3 cellular contexts compared by ENCODE assay signal in the genomic region with DNA sequence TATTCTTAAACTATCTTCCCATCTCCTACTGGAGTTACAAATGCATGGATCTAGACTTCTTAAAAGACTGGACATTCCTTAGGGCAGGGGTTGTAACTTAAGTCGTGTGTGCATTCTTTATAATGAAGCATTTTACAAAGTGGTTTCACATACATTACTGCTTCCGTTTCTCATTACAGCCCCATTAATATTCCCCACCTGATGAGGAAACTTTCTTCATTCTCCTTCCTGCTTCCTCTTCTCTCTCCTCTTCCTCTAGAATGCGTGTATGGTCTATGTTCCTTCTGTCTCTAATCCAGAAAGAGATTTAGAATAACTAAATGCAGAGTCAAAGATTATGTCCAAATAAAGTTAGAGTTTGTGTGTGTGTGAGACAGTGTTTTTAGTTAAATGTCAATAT.
TF ChIP-seq lines count a peak whose summit lies in the region.

No MANE protein-coding gene starts in this region.

TF ChIP-seq in K562, 482 proteins besides CTCF, POLR2A, EP300 and RAD21 (continues in another document):
- TF ChIP-seq BMI1 (IDR thresholded peaks at IDR 0.05; ENCODE audit: low read length): no peak
- no peak for TF ChIP-seq ATF4 (CRISPR knock-in tag; IDR thresholded peaks at IDR 0.05)
- TF ChIP-seq CSDE1 (IDR thresholded peaks at IDR 0.05): no peak
- TF ChIP-seq ZFPM2 (CRISPR knock-in tag; IDR thresholded peaks at IDR 0.05): no peak
- no peak for TF ChIP-seq ZBTB2 (IDR thresholded peaks at IDR 0.05)
- TF ChIP-seq FOXA3 (CRISPR knock-in tag; conservative IDR thresholded peaks at IDR 0.05 in 1 of 2, IDR thresholded peaks at IDR 0.05 in 1 of 2): no peak
- 0 out of 2 replicates have a peak, but pooled peaks have one; percentile 49 for TF ChIP-seq MBD1 (CRISPR knock-in tag; IDR thresholded peaks at IDR 0.05)
- no peak for TF ChIP-seq U2AF2 (optimal IDR thresholded peaks at IDR 0.05; ENCODE audit: low read depth, low read length)
- no peak for TF ChIP-seq PHB (CRISPR knock-in tag; IDR thresholded peaks at IDR 0.05)
- TF ChIP-seq BHLHE40 (IDR thresholded peaks at IDR 0.05; ENCODE audit: low read length): no peak
- TF ChIP-seq POLR2H (tag; IDR thresholded peaks at IDR 0.05; ENCODE audit: low read depth): no peak
- TF ChIP-seq YY1 (IDR thresholded peaks at IDR 0.05; ENCODE audit: borderline replicate concordance in 1 of 3, control insufficient read depth in 1 of 3, extremely low read depth in 1 of 3, insufficient read depth in 3 of 3, insufficient read length in 1 of 3, insufficient replicate concordance in 2 of 3, low read depth in 1 of 3, low read length in 2 of 3): no peak
- no peak for TF ChIP-seq ZNF76 (CRISPR knock-in tag; IDR thresholded peaks at IDR 0.05; ENCODE audit: borderline replicate concordance)
- TF ChIP-seq ZNF512 (tag; IDR thresholded peaks at IDR 0.05): 0 out of 2 replicates have a peak, but pooled peaks have one; percentile 26

TF ChIP-seq in HEK293T, 16 proteins besides CTCF, POLR2A, EP300 and RAD21:
- TF ChIP-seq FOXK2 (IDR thresholded peaks at IDR 0.05) (no peak), L3MBTL2 (conservative IDR thresholded peaks at IDR 0.05) (no peak), FOXA1 (IDR thresholded peaks at IDR 0.05) (no peak), PKNOX1 (IDR thresholded peaks at IDR 0.05) (no peak), LEF1 (IDR thresholded peaks at IDR 0.05; ENCODE audit: borderline replicate concordance) (no peak), TARDBP (IDR thresholded peaks at IDR 0.05) (no peak), SP1 (IDR thresholded peaks at IDR 0.05) (no peak), ARNT (IDR thresholded peaks at IDR 0.05) (no peak), SUZ12 (IDR thresholded peaks at IDR 0.05) (no peak), BHLHE40 (IDR thresholded peaks at IDR 0.05; ENCODE audit: borderline replicate concordance) (no peak), HDGF (IDR thresholded peaks at IDR 0.05; ENCODE audit: borderline replicate concordance) (no peak), ZNF384 (IDR thresholded peaks at IDR 0.05) (no peak), NFRKB (IDR thresholded peaks at IDR 0.05) (no peak), ELF4 (IDR thresholded peaks at IDR 0.05) (no peak), FOXM1 (IDR thresholded peaks at IDR 0.05; ENCODE audit: borderline replicate concordance) (no peak), CTBP1 (IDR thresholded peaks at IDR 0.05; ENCODE audit: borderline replicate concordance) (no peak)

TF ChIP-seq in GM12891, 5 proteins besides CTCF, POLR2A, EP300 and RAD21:
- TF ChIP-seq SPI1 (IDR thresholded peaks at IDR 0.05; ENCODE audit: low read depth, low read length) (no peak), PAX5 (IDR thresholded peaks at IDR 0.05; ENCODE audit: insufficient read depth, low read length, severe bottlenecking) (no peak), TAF1 (IDR thresholded peaks at IDR 0.05; ENCODE audit: low read depth, low read length) (no peak), POU2F2 (IDR thresholded peaks at IDR 0.05; ENCODE audit: low read depth, low read length) (no peak), POLR2AphosphoS5 (IDR thresholded peaks at IDR 0.05; ENCODE audit: low read depth, low read length) (no peak)
